Comparison of ENCODE assay signal across 11 cellular contexts in the genomic region with DNA sequence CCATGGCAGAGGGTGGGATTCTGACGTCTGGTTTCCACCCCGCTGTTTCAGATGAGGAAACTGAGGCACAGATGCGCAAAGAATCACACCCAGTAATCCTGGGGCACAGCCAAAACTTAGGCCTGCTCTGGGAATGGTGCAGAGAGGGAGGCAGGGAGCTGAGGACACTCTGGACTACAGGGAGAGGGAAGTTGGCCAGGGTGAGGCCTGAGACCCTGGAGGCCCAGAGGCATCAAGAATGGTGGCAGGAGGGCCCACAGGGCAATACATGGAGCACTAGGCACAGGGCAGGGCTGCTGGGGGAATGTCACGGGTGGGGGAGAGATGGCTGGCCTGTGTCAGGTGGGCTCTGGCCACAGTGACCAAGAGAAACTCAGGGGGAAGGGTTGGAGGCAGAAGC.
"Had no signal": no experiment of that assay in that cellular context is flagged by ENCODE, and none has a peak within 500 bp of the region (broad histone marks: within the 10 kb centered on the region; RNA-seq: fewer than 3 reads in every experiment).

No MANE protein-coding gene starts in this region.

- H3K4me1 Mint-ChIP-seq: stimulated activated effector memory CD8-positive, alpha-beta T cell treated with anti-CD3 and anti-CD28 coated beads, Interleukin-12 subunit alpha, Interleukin-12 subunit beta, amount 100 ng/mL, for 72 hours had no signal

- H3K4me3 ChIP-seq: ovary, uterus had no signal

- H3K36me3 Mint-ChIP-seq: stimulated activated effector memory CD8-positive, alpha-beta T cell treated with anti-CD3 and anti-CD28 coated beads, Interleukin-12 subunit alpha, Interleukin-12 subunit beta, amount 100 ng/mL, for 72 hours had no signal

- FAIRE-seq: colon had no signal

- H3K27me3 Mint-ChIP-seq: activated B cell treated with CpG ODN at 0.5 μM for 24 hours had no signal

- DNase-seq: activated B cell treated with CpG ODN at 0.5 μM for 24 hours; activated CD4-positive, alpha-beta T cell treated with anti-CD3 and anti-CD28 coated beads for 48 hours; activated CD8-positive, alpha-beta T cell treated with anti-CD3 and anti-CD28 coated beads, Interleukin-2, amount 10 ng/mL, durations not matched to agents 7 days and 5 days; effector CD4-positive, alpha-beta T cell; esophagus squamous epithelium; left ventricle myocardium superior; T-helper 2 cell had no signal

- H3K9me3 Mint-ChIP-seq: activated B cell treated with CpG ODN at 0.5 μM for 24 hours; stimulated activated effector memory CD8-positive, alpha-beta T cell treated with anti-CD3 and anti-CD28 coated beads, Interleukin-12 subunit alpha, Interleukin-12 subunit beta, amount 100 ng/mL, for 72 hours had no signal

- H3K27ac Mint-ChIP-seq: activated B cell treated with CpG ODN at 0.5 μM for 24 hours; activated CD8-positive, alpha-beta T cell treated with anti-CD3 and anti-CD28 coated beads, Interleukin-2, amount 10 ng/mL, durations not matched to agents 7 days and 5 days; stimulated activated effector memory CD8-positive, alpha-beta T cell treated with anti-CD3 and anti-CD28 coated beads, Interleukin-12 subunit alpha, Interleukin-12 subunit beta, amount 100 ng/mL, for 72 hours had no signal

- ATAC-seq: activated CD8-positive, alpha-beta T cell treated with anti-CD3 and anti-CD28 coated beads, Interleukin-2, amount 10 ng/mL, durations not matched to agents 7 days and 5 days; stimulated activated effector memory CD8-positive, alpha-beta T cell treated with anti-CD3 and anti-CD28 coated beads, Interleukin-12 subunit alpha, Interleukin-12 subunit beta, amount 100 ng/mL, for 72 hours had no signal

- H3K9me3 ChIP-seq: esophagus squamous epithelium, ovary, uterus had no signal

- H3K36me3 ChIP-seq: esophagus squamous epithelium, ovary, uterus had no signal

- H3K4me3 Mint-ChIP-seq: activated CD8-positive, alpha-beta T cell treated with anti-CD3 and anti-CD28 coated beads, Interleukin-2, amount 10 ng/mL, durations not matched to agents 7 days and 5 days; stimulated activated effector memory CD8-positive, alpha-beta T cell treated with anti-CD3 and anti-CD28 coated beads, Interleukin-12 subunit alpha, Interleukin-12 subunit beta, amount 100 ng/mL, for 72 hours had no signal

- H3K27me3 ChIP-seq: ovary, uterus had no signal

- H3K27ac ChIP-seq: esophagus squamous epithelium, ovary, uterus had no signal
